ENCODE assay signal across 17 cellular contexts in the genomic region with DNA sequence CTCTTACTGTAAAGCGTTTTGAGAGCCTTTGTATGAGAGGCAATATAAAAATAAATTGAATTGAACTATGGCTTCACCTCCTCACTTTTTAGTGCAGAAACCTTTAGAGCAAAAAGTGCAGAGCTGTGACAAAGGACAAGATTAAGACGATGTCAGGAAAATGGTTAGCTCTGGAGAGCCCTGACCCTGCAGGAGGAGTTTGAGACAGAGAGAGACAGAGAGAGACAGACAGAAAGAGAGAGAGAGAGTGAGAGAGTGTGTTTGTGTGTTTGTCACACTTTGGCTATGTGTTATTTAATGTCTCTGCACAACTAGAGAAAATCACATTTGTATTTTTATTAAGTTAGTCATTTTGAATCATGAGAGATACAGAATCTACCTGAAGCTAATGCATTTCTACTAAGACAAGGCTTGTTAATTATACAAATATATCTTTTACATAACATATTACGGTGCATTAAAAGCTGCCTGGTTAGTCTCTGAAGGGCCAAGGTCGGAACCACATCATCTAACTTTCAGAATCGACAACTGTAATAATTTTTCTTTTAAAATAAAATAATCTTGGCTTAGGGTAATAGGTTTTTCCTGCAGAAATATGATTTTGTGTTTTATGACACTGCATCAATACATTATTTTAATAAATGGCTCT.
DNase-seq lines count a peak whose midpoint lies in the region; ATAC-seq, FAIRE-seq and TF ChIP-seq lines count a peak whose summit lies in the region.
"Had no signal": no experiment of that assay in that cellular context is flagged by ENCODE, and none has a peak within 500 bp of the region (broad histone marks: within the 10 kb centered on the region; RNA-seq: fewer than 3 reads in every experiment).

No MANE protein-coding gene starts in this region.

- in situ Hi-C loops in K562 (cut with MboI) (no loop called here), transverse colon (cut with MboI; ENCODE audit: low pct_ligation_motif_present in 1 of 4, low pct_unique_long_range_greater_than_20kb in 1 of 4, low sequenced_read_pairs in 3 of 4) (no loop called here)

- no peak overlapping the region for H3K14ac ChIP-seq in mesenchymal stem cell (ENCODE audit: low read length in 2 of 2)

- H3K36me3 Mint-ChIP-seq in GM23338 (ENCODE audit: low read depth) = no peaks in the 10 kb centered on the region
- H3K36me3 Mint-ChIP-seq: activated CD8-positive, alpha-beta memory T cell treated with anti-CD3 and anti-CD28 coated beads, Interleukin-2, amount 10 ng/mL, durations not matched to agents 7 days and 5 days; naive thymus-derived CD8-positive, alpha-beta T cell had no signal

- no peak overlapping the region for H4K8ac ChIP-seq in mesenchymal stem cell (ENCODE audit: low read length)

- intact Hi-C loops in K562 (cut with micrococcal nuclease) = no loop called here
- intact Hi-C loops in transverse colon (cut with DNase I; ENCODE audit: low total_unique reads) = no loop called here
- intact Hi-C loops in posterior vena cava (cut with DNase I) = no loop called here

- H2BK12ac ChIP-seq in mesenchymal stem cell (ENCODE audit: low read length in 2 of 2) = peak overlapping the region in 1 of 2 experiments; percentile 89

- H3K36me3 ChIP-seq in K562 (ENCODE audit: control insufficient read depth, insufficient read depth, low read length) (no peaks in the 10 kb centered on the region), mesenchymal stem cell (ENCODE audit: control insufficient read depth in 1 of 2, insufficient read depth in 2 of 2, low read depth in 1 of 2, low read length in 2 of 2) (no peaks in the 10 kb centered on the region), transverse colon (no peaks in the 10 kb centered on the region), GM23338 (ENCODE audit: insufficient read depth) (no peaks in the 10 kb centered on the region)
- H3K36me3 ChIP-seq: cardiac muscle cell, gastroesophageal sphincter, prostate gland had no signal

- H3K9me3 ChIP-seq in K562 (replicated peaks; ENCODE audit: control insufficient read depth, insufficient read depth, low read depth, low read length) (0 out of 2 replicates have a peak, but pooled peaks cover 6% of the 10 kb centered on the region), mesenchymal stem cell (ENCODE audit: control insufficient read depth, low read length) (no peaks in the 10 kb centered on the region), transverse colon (no peaks in the 10 kb centered on the region)
- H3K9me3 ChIP-seq: gastroesophageal sphincter, prostate gland had no signal

- no peaks in the 10 kb centered on the region for H3F3A ChIP-seq in GM23338 (replicated peaks; ENCODE audit: low read depth)

- peak; percentile 70 for DNase-seq in NCI-H460 (ENCODE audit: extremely low read depth, low read depth)
- DNase-seq in K562 (ENCODE audit: extremely low read depth in 1 of 4, low spot score in 3 of 4) = no peak
- peak; percentile 18 for DNase-seq in mesenchymal stem cell
- no peak for DNase-seq in transverse colon
- no peak for DNase-seq in C1 segment of cervical spinal cord (lab: John Stamatoyannopoulos, UW)
- DNase-seq in posterior vena cava (ENCODE audit: low spot score) = no peak
- DNase-seq in GM23338 (ENCODE audit: low spot score) = no peak
- no peak for DNase-seq in activated CD4-positive, alpha-beta T cell treated with anti-CD3 and anti-CD28 coated beads, Interleukin-2, amount 50 U/mL, for 48 hours
- DNase-seq: activated CD4-positive, alpha-beta T cell treated with anti-CD3 and anti-CD28 coated beads for 4 hours; activated CD8-positive, alpha-beta memory T cell treated with anti-CD3 and anti-CD28 coated beads, Interleukin-2, amount 10 ng/mL, durations not matched to agents 7 days and 5 days; naive thymus-derived CD8-positive, alpha-beta T cell; NCI-H524; stimulated activated CD4-positive, alpha-beta T cell treated with anti-CD3 and anti-CD28 coated beads, Interleukin-4, amount 100 ng/mL, for 4 hours had no signal

- 47% methylated on average over 5 of the region's 5 CpGs for WGBS in K562 (ENCODE audit: insufficient coverage, low coverage, missing lambda C conversion rate)
- 62% methylated on average over 2 of the region's 5 CpGs for WGBS in mesenchymal stem cell
- 42 to 51% methylated on average over 4 to 5 of the region's 5 CpGs for WGBS in transverse colon (ENCODE audit: low coverage in 1 of 2), 2 donors

- H3K4me1 ChIP-seq in K562 (replicated peaks in 1 of 2; ENCODE audit: control insufficient read depth in 2 of 2, insufficient read depth in 2 of 2, low read length in 2 of 2) (peaks cover 0 to 11% of the 10 kb centered on the region in 2 experiments; a peak in 3 of 5 replicates), mesenchymal stem cell (ENCODE audit: control insufficient read depth, insufficient read depth, low read depth, low read length) (peaks cover 1% of the 10 kb centered on the region), transverse colon (peaks cover 16 to 61% (median 28%) of the 10 kb centered on the region in 4 donors), GM23338 (ENCODE audit: insufficient read depth) (no peaks in the 10 kb centered on the region)
- H3K4me1 ChIP-seq: prostate gland had no signal

- peaks cover 6% of the 10 kb centered on the region for H3K4me1 Mint-ChIP-seq in GM23338
- H3K4me1 Mint-ChIP-seq: activated CD8-positive, alpha-beta memory T cell treated with anti-CD3 and anti-CD28 coated beads, Interleukin-2, amount 10 ng/mL, durations not matched to agents 7 days and 5 days; naive thymus-derived CD8-positive, alpha-beta T cell had no signal

- H2BK120ac ChIP-seq in mesenchymal stem cell (ENCODE audit: low read depth, low read length) = no peak overlapping the region

- peak overlapping the region; percentile 88 for H2AFZ ChIP-seq in K562 (ENCODE audit: low read depth, low read length)
- no peak overlapping the region for H2AFZ ChIP-seq in mesenchymal stem cell (ENCODE audit: low read depth, low read length)
- H2AFZ ChIP-seq in GM23338 = no peak overlapping the region; the same call in 1 of the 2 replicates

- TF ChIP-seq EP300 in K562 (IDR thresholded peaks at IDR 0.05; ENCODE audit: low read length) (no peak), transverse colon (IDR thresholded peaks at IDR 0.05; ENCODE audit: low read depth) (no peak)

- H3K27me3 ChIP-seq in K562 (ENCODE audit: control insufficient read depth in 2 of 2, insufficient read depth in 2 of 2, low read length in 2 of 2) (no peaks in the 10 kb centered on the region), mesenchymal stem cell (ENCODE audit: control insufficient read depth in 1 of 2, insufficient read depth in 1 of 2, low read length in 2 of 2) (no peaks in the 10 kb centered on the region), transverse colon (no peaks in the 10 kb centered on the region), GM23338 (ENCODE audit: insufficient read depth) (no peaks in the 10 kb centered on the region)
- H3K27me3 ChIP-seq: cardiac muscle cell, gastroesophageal sphincter had no signal

- peak overlapping the region in 1 of 2 experiments; percentile 88 for H3K4ac ChIP-seq in mesenchymal stem cell (ENCODE audit: low read depth in 1 of 2, low read length in 2 of 2)

- no peak overlapping the region for H2BK5ac ChIP-seq in mesenchymal stem cell (ENCODE audit: low read depth, low read length, poor library complexity, severe bottlenecking)

- peak overlapping the region; percentile 60 to 79 for H3K18ac ChIP-seq in mesenchymal stem cell (ENCODE audit: low read depth in 1 of 2, low read length in 2 of 2)

- TF ChIP-seq RAD21 in K562 (CRISPR knock-in tag; conservative IDR thresholded peaks at IDR 0.05 in 1 of 2, IDR thresholded peaks at IDR 0.05 in 1 of 2) = no peak

- no peaks in the 10 kb centered on the region for H3K79me1 ChIP-seq in mesenchymal stem cell (replicated peaks; ENCODE audit: low read length, poor library complexity, severe bottlenecking)

- H3K23ac ChIP-seq in mesenchymal stem cell (ENCODE audit: low read length in 2 of 2) = no peak overlapping the region

- peak overlapping the region; percentile 16 for H3K27ac ChIP-seq in K562 (ENCODE audit: extremely low read depth, low read depth, low read length)
- no peak overlapping the region for H3K27ac ChIP-seq in mesenchymal stem cell (ENCODE audit: low read length, poor library complexity, severe bottlenecking)
- H3K27ac ChIP-seq in transverse colon = peak overlapping the region; percentile 12 to 63 (median 38)
- no peak overlapping the region for H3K27ac ChIP-seq in GM23338 (ENCODE audit: low read depth)
- H3K27ac ChIP-seq: cardiac muscle cell, prostate gland had no signal

- BruUV-seq in K562 (replicated peaks; lab: Mats Ljungman, UMichigan) = no TSS peak

- no peaks in the 10 kb centered on the region for H3K9me2 ChIP-seq in GM23338 (ENCODE audit: insufficient read depth)

- H2AK5ac ChIP-seq in mesenchymal stem cell (ENCODE audit: low read length, severe bottlenecking) = no peak overlapping the region

- peak; percentile 23 for FAIRE-seq in K562 (lab: Jason Lieb, UNC)
- FAIRE-seq: TTC549 had no signal

- H3K27ac Mint-ChIP-seq in GM23338 = no peak overlapping the region
- H3K27ac Mint-ChIP-seq: activated CD8-positive, alpha-beta memory T cell treated with anti-CD3 and anti-CD28 coated beads, Interleukin-2, amount 10 ng/mL, durations not matched to agents 7 days and 5 days had no signal

- H3K9me3 Mint-ChIP-seq in GM23338 = no peaks in the 10 kb centered on the region
- H3K9me3 Mint-ChIP-seq: naive thymus-derived CD8-positive, alpha-beta T cell had no signal

- H4K20me1 ChIP-seq in K562 (replicated peaks; ENCODE audit: control insufficient read depth, insufficient read depth, low read length) (no peaks in the 10 kb centered on the region), GM23338 (replicated peaks; ENCODE audit: insufficient read depth) (no peaks in the 10 kb centered on the region)

- H3K4me3 ChIP-seq in K562 (no peak overlapping the region), mesenchymal stem cell (ENCODE audit: insufficient read depth in 1 of 2, low read depth in 1 of 2, low read length in 2 of 2) (peak overlapping the region in 1 of 2 experiments; percentile 39), transverse colon (no peak overlapping the region), GM23338 (no peak overlapping the region)
- H3K4me3 ChIP-seq: cardiac muscle cell, gastroesophageal sphincter, prostate gland had no signal

- no peaks in the 10 kb centered on the region for H3K27me3 Mint-ChIP-seq in GM23338 (ENCODE audit: insufficient read depth, low read depth, poor library complexity)

- POLR2A ChIA-PET in K562 (lab: Yijun Ruan, JAX) = interaction anchor here (0.7 to 1.4 kb wide), 3 partner anchors 9 to 15 kb away, joined by 3 to 4 read pairs (median 3); no protein-coding TSS in a partner anchor

- ATAC-seq in K562 (peak; percentile 64), GM23338 (no peak)
- ATAC-seq: activated CD8-positive, alpha-beta memory T cell treated with anti-CD3 and anti-CD28 coated beads, Interleukin-2, amount 10 ng/mL, durations not matched to agents 7 days and 5 days; gastroesophageal sphincter; naive thymus-derived CD8-positive, alpha-beta T cell had no signal

- H3K4me2 ChIP-seq in K562 (ENCODE audit: insufficient read depth, low read length) = peak overlapping the region; percentile 29
- no peak overlapping the region for H3K4me2 ChIP-seq in mesenchymal stem cell (ENCODE audit: low read length, poor library complexity, severe bottlenecking)
- no peak overlapping the region for H3K4me2 ChIP-seq in GM23338

- TF ChIP-seq POLR2A in K562 (conservative IDR thresholded peaks at IDR 0.05) (no peak), transverse colon (IDR thresholded peaks at IDR 0.05) (no peak)

- H3K79me2 ChIP-seq in K562 (ENCODE audit: control insufficient read depth, insufficient read depth, low read length) (no peaks in the 10 kb centered on the region), GM23338 (replicated peaks; ENCODE audit: insufficient read depth) (no peaks in the 10 kb centered on the region)

- H4K91ac ChIP-seq in mesenchymal stem cell (ENCODE audit: low read length) = no peak overlapping the region

- H3K9me1 ChIP-seq in K562 (ENCODE audit: control insufficient read depth, insufficient read depth, low read length) = no peaks in the 10 kb centered on the region

- H3K4me3 Mint-ChIP-seq in GM23338 = no peak overlapping the region
- H3K4me3 Mint-ChIP-seq: activated CD8-positive, alpha-beta memory T cell treated with anti-CD3 and anti-CD28 coated beads, Interleukin-2, amount 10 ng/mL, durations not matched to agents 7 days and 5 days; naive thymus-derived CD8-positive, alpha-beta T cell had no signal

- peak overlapping the region in 1 of 2 experiments; percentile 11; a peak in 2 of 4 replicates for H3K9ac ChIP-seq in K562 (ENCODE audit: insufficient read depth in 1 of 2, low read depth in 2 of 2, low read length in 2 of 2)
- peak overlapping the region; percentile 69 for H3K9ac ChIP-seq in mesenchymal stem cell (ENCODE audit: low read length)

- no peak overlapping the region for H2BK15ac ChIP-seq in mesenchymal stem cell (ENCODE audit: low read depth, poor library complexity, severe bottlenecking)

- CTCF ChIA-PET in K562 (lab: Yijun Ruan, JAX; ENCODE audit: low intra/inter-chr PET ratio) = no interaction called here

- no peak for TF ChIP-seq CTCF in K562 (IDR thresholded peaks at IDR 0.05 in 2 of 3, conservative IDR thresholded peaks at IDR 0.05 in 1 of 3; ENCODE audit: insufficient read depth in 2 of 3, low read depth in 1 of 3, low read length in 3 of 3)
- no peak for TF ChIP-seq CTCF in transverse colon (IDR thresholded peaks at IDR 0.05)
- no peak for TF ChIP-seq CTCF in GM23338 (conservative IDR thresholded peaks at IDR 0.05; ENCODE audit: low read depth in 2 of 2)

Comparison
In these comparisons a context has a peak if more than half of its experiments do, and no peak if none do; other contexts are left out.
1. DNase-seq: peak in NCI-H460 (single experiment) and mesenchymal stem cell (single experiment); none in K562 (0 of 4), transverse colon (single experiment), C1 segment of cervical spinal cord (0 of 14), posterior vena cava (single experiment), GM23338 (single experiment) and activated CD4-positive, alpha-beta T cell treated with anti-CD3 and anti-CD28 coated beads, Interleukin-2, amount 50 U/mL, for 48 hours (0 of 2).
2. H3K27ac ChIP-seq: peak in K562 (single experiment) and transverse colon (4 of 4); none in mesenchymal stem cell (single experiment) and GM23338 (single experiment).